Comparison of ENCODE assay signal across 11 cellular contexts in genomic region chrX:100408643-100409315, GRCh38. TPM values are rescaled to one million over a fixed set of nuclear protein-coding genes. Genes with fewer than 3 reads are reported as not detected.
A peak's percentile ranks its signal among the peaks of the same experiment; 100 is the strongest.
DNase-seq lines count a peak whose midpoint lies in the region; ATAC-seq and TF ChIP-seq lines count a peak whose summit lies in the region.
"Had no signal": no experiment of that assay in that cellular context is flagged by ENCODE, and none has a peak within 500 bp of the region (broad histone marks: within the 10 kb centered on the region; RNA-seq: fewer than 3 reads in every experiment).

No MANE protein-coding gene starts in this region.

- H3K27me3 Mint-ChIP-seq in stimulated activated memory B cell treated with anti-CD40 and anti-IgM and Interleukin-4, amounts not matched to agents 10 μg/mL and 1 μg/mL and 100 μg/mL, for 72 hours: peaks cover 58% of the 10 kb centered on the region

- H3K9me3 ChIP-seq in lower lobe of right lung: no peaks in the 10 kb centered on the region
- H3K9me3 ChIP-seq: neutrophil had no signal

- peaks cover 48% of the 10 kb centered on the region for H3K27me3 ChIP-seq in lower lobe of right lung (ENCODE audit: low read depth)

- CTCF ChIA-PET in HEK293T (lab: Yijun Ruan, JAX): no interaction called here

- H3K4me1 ChIP-seq in lower lobe of right lung: no peaks in the 10 kb centered on the region

- no peak overlapping the region for H3K27ac ChIP-seq in lower lobe of right lung
- H3K27ac ChIP-seq: neutrophil had no signal

- peaks cover 3% of the 10 kb centered on the region for H3K9me3 Mint-ChIP-seq in stimulated activated memory B cell treated with anti-CD40 and anti-IgM and Interleukin-4, amounts not matched to agents 10 μg/mL and 1 μg/mL and 100 μg/mL, for 72 hours

- peak overlapping the region; percentile 45 for H3K4me3 ChIP-seq in lower lobe of right lung

- peaks cover 20% of the 10 kb centered on the region for H3K4me1 Mint-ChIP-seq in stimulated activated memory B cell treated with anti-CD40 and anti-IgM and Interleukin-4, amounts not matched to agents 10 μg/mL and 1 μg/mL and 100 μg/mL, for 72 hours

- no peak for ATAC-seq in lower lobe of right lung
- no peak for ATAC-seq in stimulated activated memory B cell treated with anti-CD40 and anti-IgM and Interleukin-4, amounts not matched to agents 10 μg/mL and 1 μg/mL and 100 μg/mL, for 72 hours

- POLR2A ChIA-PET in HEK293T (lab: Yijun Ruan, JAX): no interaction called here

- no peaks in the 10 kb centered on the region for H3K36me3 Mint-ChIP-seq in stimulated activated memory B cell treated with anti-CD40 and anti-IgM and Interleukin-4, amounts not matched to agents 10 μg/mL and 1 μg/mL and 100 μg/mL, for 72 hours

- no peak for TF ChIP-seq CTCF in lower lobe of right lung (IDR thresholded peaks at IDR 0.05)

- peak overlapping the region; percentile 36 for H3K4me3 Mint-ChIP-seq in stimulated activated memory B cell treated with anti-CD40 and anti-IgM and Interleukin-4, amounts not matched to agents 10 μg/mL and 1 μg/mL and 100 μg/mL, for 72 hours

- DNase-seq in NCI-H748 (lab: John Stamatoyannopoulos, UW; ENCODE audit: unreplicated experiment): peak; percentile 60
- no peak for DNase-seq in NCI-H748 treated with DMSO at 0.1 percent for 48 hours (lab: John Stamatoyannopoulos, UW)
- DNase-seq in astrocyte of the hippocampus (ENCODE audit: low read depth, low spot score): peak; percentile 5
- DNase-seq in lower lobe of right lung: no peak
- DNase-seq in dedifferentiated amniotic fluid mesenchymal stem cell (ENCODE audit: extremely low spot score): no peak
- no peak for DNase-seq in HEK293T (ENCODE audit: extremely low spot score)
- no peak for DNase-seq in epidermal melanocyte (ENCODE audit: insufficient read length, low spot score)
- DNase-seq: activated CD8-positive, alpha-beta memory T cell treated with anti-CD3 and anti-CD28 coated beads, Interleukin-2, amount 50 U/mL, for 4 hours; T1000 had no signal

- intact Hi-C loops in lower lobe of right lung (cut with DNase I): no loop called here

- H3K27ac Mint-ChIP-seq in stimulated activated memory B cell treated with anti-CD40 and anti-IgM and Interleukin-4, amounts not matched to agents 10 μg/mL and 1 μg/mL and 100 μg/mL, for 72 hours: no peak overlapping the region

- H3K36me3 ChIP-seq in lower lobe of right lung: no peaks in the 10 kb centered on the region
- H3K36me3 ChIP-seq: neutrophil had no signal

TF ChIP-seq in HEK293T, 16 proteins besides CTCF, POLR2A, EP300 and RAD21:
- TF ChIP-seq ZNF384 (IDR thresholded peaks at IDR 0.05): no peak
- no peak for TF ChIP-seq SP1 (IDR thresholded peaks at IDR 0.05)
- TF ChIP-seq ELF4 (IDR thresholded peaks at IDR 0.05): no peak
- TF ChIP-seq CTBP1 (IDR thresholded peaks at IDR 0.05; ENCODE audit: borderline replicate concordance): no peak
- no peak for TF ChIP-seq TARDBP (IDR thresholded peaks at IDR 0.05)
- no peak for TF ChIP-seq NFRKB (IDR thresholded peaks at IDR 0.05)
- TF ChIP-seq ARNT (IDR thresholded peaks at IDR 0.05): no peak
- no peak for TF ChIP-seq FOXK2 (IDR thresholded peaks at IDR 0.05)
- TF ChIP-seq BHLHE40 (IDR thresholded peaks at IDR 0.05; ENCODE audit: borderline replicate concordance): no peak
- TF ChIP-seq FOXM1 (IDR thresholded peaks at IDR 0.05; ENCODE audit: borderline replicate concordance): no peak
- no peak for TF ChIP-seq L3MBTL2 (conservative IDR thresholded peaks at IDR 0.05)
- TF ChIP-seq HDGF (IDR thresholded peaks at IDR 0.05; ENCODE audit: borderline replicate concordance): no peak
- TF ChIP-seq SUZ12 (IDR thresholded peaks at IDR 0.05): no peak
- TF ChIP-seq FOXA1 (IDR thresholded peaks at IDR 0.05): no peak

RNA-seq across cellular contexts. Expression of gene PCDH19, which starts 1.3 kb away (rescaled TPM):
- total RNA-seq in lower lobe of right lung: 0.27 TPM

Comparison
In these comparisons a context has a peak if more than half of its experiments do, and no peak if none do; other contexts are left out.
1. DNase-seq: peak in NCI-H748 (single experiment) and astrocyte of the hippocampus (single experiment); none in NCI-H748 treated with DMSO at 0.1 percent for 48 hours (single experiment), lower lobe of right lung (single experiment), dedifferentiated amniotic fluid mesenchymal stem cell (single experiment), HEK293T (single experiment) and epidermal melanocyte (single experiment).